8 cellular contexts compared by ENCODE assay signal in the genomic region with DNA sequence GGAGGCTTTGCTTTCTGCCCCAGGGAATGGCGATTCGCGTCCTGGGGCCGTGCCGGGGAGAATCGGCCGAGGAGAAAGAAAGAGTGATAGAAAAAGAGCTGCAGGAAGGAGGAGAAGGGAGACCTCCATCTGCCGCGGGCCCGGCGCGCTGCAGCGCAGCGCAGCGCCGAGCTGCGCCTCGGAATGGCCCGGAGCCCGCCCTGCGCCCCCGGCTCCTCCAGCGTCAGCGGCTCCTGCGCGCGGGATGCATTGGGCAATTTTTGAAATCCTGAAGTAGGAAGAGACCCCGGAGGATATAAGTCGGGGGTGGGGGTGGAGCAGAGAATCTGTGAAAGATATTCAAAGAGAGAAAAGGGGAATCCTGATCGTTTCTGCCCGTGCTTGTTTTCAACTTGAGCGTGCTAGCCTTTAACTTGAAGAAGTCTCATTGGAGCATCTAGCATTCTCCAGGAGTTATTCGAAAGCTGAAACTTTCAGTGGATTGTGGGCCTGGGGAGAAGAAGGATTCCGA. TPM values are rescaled to one million over a fixed set of nuclear protein-coding genes. Genes with fewer than 3 reads are reported as not detected.
DNase-seq lines count a peak whose midpoint lies in the region; ATAC-seq and TF ChIP-seq lines count a peak whose summit lies in the region.

No MANE protein-coding gene starts in this region.

- CTCF ChIA-PET in HEK293 (lab: Yijun Ruan, JAX) = interaction anchor here (0.7 kb wide), 1 partner anchor 8 kb away, joined by 3 read pairs; no protein-coding TSS in a partner anchor

- H3K27ac ChIP-seq in ACC112 (ENCODE audit: low read depth, low read length) (peak overlapping the region; percentile 80), HEK293 (ENCODE audit: extremely low read depth, low read depth, low read length) (no peak overlapping the region)

- no peak for TF ChIP-seq CTCF in HEK293 (tag by site-specific recombination; IDR thresholded peaks at IDR 0.05)

- H3K36me3 ChIP-seq in ACC112 (ENCODE audit: insufficient read depth, low read length) (no peaks in the 10 kb centered on the region), HEK293 (ENCODE audit: control insufficient read depth in 2 of 2, insufficient read depth in 1 of 2, low read length in 2 of 2) (no peaks in the 10 kb centered on the region)

- H3K79me2 ChIP-seq in ACC112 (ENCODE audit: control insufficient read depth, insufficient read depth, low read length, unreplicated experiment) = peaks cover 28% of the 10 kb centered on the region

- peak; percentile 10 for ATAC-seq in activated naive CD8-positive, alpha-beta T cell treated with anti-CD3 and anti-CD28 coated beads, Interleukin-2, amount 50 U/mL, for 24 hours
- ATAC-seq in left ventricle myocardium superior = peak; percentile 50
- no peak for ATAC-seq in HG02798 (IDR thresholded peaks at IDR 0.05; ENCODE audit: poor library complexity, unreplicated experiment)

- H3K9me3 ChIP-seq in HEK293 (ENCODE audit: control insufficient read depth, insufficient read depth, low read depth, low read length) = no peaks in the 10 kb centered on the region

- no peak overlapping the region for H3K27ac Mint-ChIP-seq in activated naive CD8-positive, alpha-beta T cell treated with anti-CD3 and anti-CD28 coated beads, Interleukin-2, amount 50 U/mL, for 24 hours

- H3K9me3 Mint-ChIP-seq in activated naive CD8-positive, alpha-beta T cell treated with anti-CD3 and anti-CD28 coated beads, Interleukin-2, amount 50 U/mL, for 24 hours = no peaks in the 10 kb centered on the region

- peak overlapping the region; percentile 36 for H2AFZ ChIP-seq in ACC112 (ENCODE audit: low read length, unreplicated experiment)

- no peaks in the 10 kb centered on the region for H3K27me3 ChIP-seq in ACC112 (ENCODE audit: insufficient read depth, low read length)

- H3K4me1 Mint-ChIP-seq in activated naive CD8-positive, alpha-beta T cell treated with anti-CD3 and anti-CD28 coated beads, Interleukin-2, amount 50 U/mL, for 24 hours = peaks cover 15% of the 10 kb centered on the region

- no peaks in the 10 kb centered on the region for H3K36me3 Mint-ChIP-seq in activated naive CD8-positive, alpha-beta T cell treated with anti-CD3 and anti-CD28 coated beads, Interleukin-2, amount 50 U/mL, for 24 hours (ENCODE audit: low read depth)

- POLR2A ChIA-PET in HEK293 (lab: Yijun Ruan, JAX) = no interaction called here

- peak overlapping the region; percentile 93 for H3K4me3 ChIP-seq in ACC112 (ENCODE audit: low read depth, low read length)
- peak overlapping the region; percentile 55 for H3K4me3 ChIP-seq in HEK293 (ENCODE audit: low read depth, low read length)

- DNase-seq in activated naive CD8-positive, alpha-beta T cell treated with anti-CD3 and anti-CD28 coated beads, Interleukin-2, amount 50 U/mL, for 24 hours = no peak
- DNase-seq in left ventricle myocardium superior (peak; percentile 65), posterior vena cava (ENCODE audit: low spot score) (peak; percentile 82), SW480 (ENCODE audit: low spot score) (no peak)
- no peak for DNase-seq in stimulated activated CD4-positive, alpha-beta T cell treated with anti-CD3 and anti-CD28 coated beads, Interleukin-4, amount 100 ng/mL, for 24 hours

- H3K4me1 ChIP-seq in ACC112 (ENCODE audit: control insufficient read depth, insufficient read depth, low read length, unreplicated experiment) = peaks cover 26% of the 10 kb centered on the region
- no peaks in the 10 kb centered on the region; the same call in 1 of the 2 replicates for H3K4me1 ChIP-seq in HEK293 (ENCODE audit: control insufficient read depth, insufficient read depth, low read length)

- intact Hi-C loops in left ventricle myocardium superior (cut with micrococcal nuclease) = loop anchor here (10.0 kb wide), 1 partner anchor 94 kb away; no protein-coding TSS in a partner anchor
- intact Hi-C loops in posterior vena cava (cut with DNase I) = no loop called here

- peak overlapping the region; percentile 70 for H3K4me3 Mint-ChIP-seq in activated naive CD8-positive, alpha-beta T cell treated with anti-CD3 and anti-CD28 coated beads, Interleukin-2, amount 50 U/mL, for 24 hours

- H3K27me3 Mint-ChIP-seq in activated naive CD8-positive, alpha-beta T cell treated with anti-CD3 and anti-CD28 coated beads, Interleukin-2, amount 50 U/mL, for 24 hours = peaks cover 51% of the 10 kb centered on the region

TF ChIP-seq in HEK293, 187 proteins besides CTCF, POLR2A, EP300 and RAD21:
- TF ChIP-seq ZNF660 (tag by site-specific recombination; IDR thresholded peaks at IDR 0.05) (0 out of 2 replicates have a peak, but pooled peaks have one; percentile 32), SETDB1 (IDR thresholded peaks at IDR 0.05; ENCODE audit: insufficient read length, low read length) (no peak)

RNA-seq across cellular contexts. Expression of gene PDE3A, which starts 0.4 kb away (rescaled TPM):
- total RNA-seq in left ventricle myocardium superior (171 TPM), posterior vena cava (10 to 100 TPM; 52.8 to 59.4 TPM)

Comparison
In these comparisons a context has a peak if more than half of its experiments do, and no peak if none do; other contexts are left out.
1. DNase-seq: peak in left ventricle myocardium superior (single experiment) and posterior vena cava (single experiment); none in activated naive CD8-positive, alpha-beta T cell treated with anti-CD3 and anti-CD28 coated beads, Interleukin-2, amount 50 U/mL, for 24 hours (single experiment), stimulated activated CD4-positive, alpha-beta T cell treated with anti-CD3 and anti-CD28 coated beads, Interleukin-4, amount 100 ng/mL, for 24 hours (single experiment) and SW480 (single experiment).